ENCODE assay signal across 14 cellular contexts in the genomic region with DNA sequence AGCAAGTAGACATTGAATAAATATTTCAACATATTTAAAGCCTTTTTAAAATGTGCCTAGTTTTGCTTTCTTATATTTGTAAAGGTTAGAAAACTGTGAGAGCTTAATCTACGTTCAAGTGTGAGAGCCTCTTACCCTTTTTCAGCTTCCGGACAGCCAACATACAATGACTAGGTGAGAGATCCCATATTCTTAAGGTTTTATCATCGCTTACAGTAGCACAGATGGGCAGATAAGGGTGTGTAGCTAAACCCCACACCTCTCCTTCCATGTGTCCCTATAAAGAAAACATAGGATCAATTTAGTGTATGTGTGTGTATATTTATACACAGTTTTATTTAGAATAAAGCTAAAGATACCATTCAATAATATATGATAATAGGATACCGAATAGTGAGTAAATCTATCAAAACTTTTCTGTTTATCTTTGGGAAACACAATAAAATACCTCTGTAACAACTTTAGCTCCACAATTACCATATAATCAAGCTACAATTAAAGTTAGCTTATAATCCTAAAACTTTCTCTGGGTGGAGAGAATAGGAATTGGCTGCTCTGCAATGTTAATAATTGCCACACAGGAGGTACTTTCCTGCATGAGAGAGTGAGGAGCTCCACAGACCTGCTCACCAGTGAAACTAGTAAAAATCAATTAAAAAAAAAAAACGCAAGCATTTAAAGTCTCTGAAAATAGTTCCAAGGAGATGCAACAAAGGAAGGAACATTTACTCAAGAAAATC.
A peak's percentile ranks its signal among the peaks of the same experiment; 100 is the strongest.
DNase-seq lines count a peak whose midpoint lies in the region; ATAC-seq and TF ChIP-seq lines count a peak whose summit lies in the region.
"Had no signal": no experiment of that assay in that cellular context is flagged by ENCODE, and none has a peak within 500 bp of the region (broad histone marks: within the 10 kb centered on the region; RNA-seq: fewer than 3 reads in every experiment).

No MANE protein-coding gene starts in this region.

- H3K79me2 ChIP-seq in GM23248 (ENCODE audit: insufficient read depth), result no peaks in the 10 kb centered on the region

- no peaks in the 10 kb centered on the region for H3K4me1 Mint-ChIP-seq in effector memory CD8-positive, alpha-beta T cell (ENCODE audit: low read depth in 2 of 2)
- H3K4me1 Mint-ChIP-seq: CD8-positive, alpha-beta memory T cell had no signal

- H3K27me3 Mint-ChIP-seq in effector memory CD8-positive, alpha-beta T cell, result no peaks in the 10 kb centered on the region
- H3K27me3 Mint-ChIP-seq: CD8-positive, alpha-beta memory T cell had no signal

- H3K4me3 ChIP-seq in GM23248 (no peak overlapping the region), HUES6 (ENCODE audit: low read depth, low read length) (no peak overlapping the region), gastrocnemius medialis (no peak overlapping the region)
- H3K4me3 ChIP-seq: BLaER1 treated with 17β-estradiol and CSF1 and Interleukin-3, amounts not matched to agents 10 nM and 100 nM had no signal

- H4K20me1 ChIP-seq in GM23248 (ENCODE audit: insufficient read depth), result no peaks in the 10 kb centered on the region
- H4K20me1 ChIP-seq: BLaER1 treated with 17β-estradiol and CSF1 and Interleukin-3, amounts not matched to agents 10 nM and 100 nM had no signal

- no peaks in the 10 kb centered on the region for H3K27me3 ChIP-seq in GM23248 (replicated peaks; ENCODE audit: insufficient read depth)
- no peaks in the 10 kb centered on the region for H3K27me3 ChIP-seq in HUES6 (ENCODE audit: control insufficient read depth, insufficient read depth, low read length)
- no peaks in the 10 kb centered on the region for H3K27me3 ChIP-seq in gastrocnemius medialis
- H3K27me3 ChIP-seq: BLaER1 treated with 17β-estradiol and CSF1 and Interleukin-3, amounts not matched to agents 10 nM and 100 nM had no signal

- no peaks in the 10 kb centered on the region for H3F3A ChIP-seq in GM23248 (ENCODE audit: insufficient read depth)

- H3K4me3 Mint-ChIP-seq in effector memory CD8-positive, alpha-beta T cell, result no peak overlapping the region
- H3K4me3 Mint-ChIP-seq: CD8-positive, alpha-beta memory T cell had no signal

- intact Hi-C loops in gastrocnemius medialis (cut with DNase I; ENCODE audit: low total_unique reads), result no loop called here

- no peaks in the 10 kb centered on the region; the same call in 1 of the 2 replicates for H3K9me2 ChIP-seq in GM23248 (ENCODE audit: insufficient read depth)

- 69 to 71% methylated on average over 5 of the region's 5 CpGs for WGBS in GM23248 (ENCODE audit: low coverage in 1 of 2, low lambda C conversion rate in 2 of 2, missing lambda C conversion rate in 2 of 2), 2 experiments

- H3K36me3 ChIP-seq in GM23248 (ENCODE audit: low read depth) (no peaks in the 10 kb centered on the region), HUES6 (ENCODE audit: control insufficient read depth, insufficient read depth, low read length) (no peaks in the 10 kb centered on the region), gastrocnemius medialis (no peaks in the 10 kb centered on the region)
- H3K36me3 ChIP-seq: BLaER1 treated with 17β-estradiol and CSF1 and Interleukin-3, amounts not matched to agents 10 nM and 100 nM had no signal

- H3K9me3 ChIP-seq in GM23248 (ENCODE audit: low read depth) (no peaks in the 10 kb centered on the region), HUES6 (ENCODE audit: control insufficient read depth, insufficient read depth, low read depth, low read length) (no peaks in the 10 kb centered on the region), gastrocnemius medialis (no peaks in the 10 kb centered on the region)
- H3K9me3 ChIP-seq: BLaER1 treated with 17β-estradiol and CSF1 and Interleukin-3, amounts not matched to agents 10 nM and 100 nM had no signal

- H3K4me2 ChIP-seq in GM23248 (ENCODE audit: unreplicated experiment), result no peak overlapping the region
- H3K4me2 ChIP-seq: BLaER1 treated with 17β-estradiol and CSF1 and Interleukin-3, amounts not matched to agents 10 nM and 100 nM had no signal

- peak; percentile 16 for ATAC-seq in effector memory CD8-positive, alpha-beta T cell (replicated peaks)
- peak; percentile 83 for ATAC-seq in left lobe of liver
- ATAC-seq in gastrocnemius medialis, result no peak
- ATAC-seq in GM18858 (IDR thresholded peaks at IDR 0.05; ENCODE audit: unreplicated experiment), result no peak

- no peaks in the 10 kb centered on the region for H3K4me1 ChIP-seq in GM23248 (ENCODE audit: insufficient read depth)
- H3K4me1 ChIP-seq in HUES6 (ENCODE audit: control insufficient read depth, insufficient read depth, low read length), result peaks cover 9% of the 10 kb centered on the region
- H3K4me1 ChIP-seq in gastrocnemius medialis, result no peaks in the 10 kb centered on the region
- H3K4me1 ChIP-seq: BLaER1 treated with 17β-estradiol and CSF1 and Interleukin-3, amounts not matched to agents 10 nM and 100 nM had no signal

- H3K27ac Mint-ChIP-seq in effector memory CD8-positive, alpha-beta T cell, result peak overlapping the region in 1 of 2 donors; percentile 19

- TF ChIP-seq CTCF in gastrocnemius medialis (IDR thresholded peaks at IDR 0.05 in 4 of 5, conservative IDR thresholded peaks at IDR 0.05 in 1 of 5), result no peak

- DNase-seq in GM23248, result no peak
- DNase-seq in effector memory CD8-positive, alpha-beta T cell, result no peak
- no peak for DNase-seq in left lobe of liver (ENCODE audit: low spot score)
- DNase-seq in gastrocnemius medialis, result no peak
- no peak for DNase-seq in HuH-7.5 (ENCODE audit: low spot score)
- no peak for DNase-seq in stimulated activated CD4-positive, alpha-beta T cell treated with anti-CD3 and anti-CD28 coated beads, Interleukin-1b, Interleukin-23, amount 100 ng/mL, for 48 hours
- DNase-seq: CD8-positive, alpha-beta memory T cell; NCI-H1105 treated with DMSO at 0.1 percent for 48 hours; NCI-H1694 treated with DMSO at 0.1 percent for 48 hours; NCI-H774; Right ventricle myocardium superior had no signal

- in situ Hi-C loops in GM23248 (cut with MboI) (no loop called here), gastrocnemius medialis (cut with MboI; ENCODE audit: low sequenced_read_pairs in 4 of 4) (no loop called here)

- H2AFZ ChIP-seq in GM23248, result 0 out of 2 replicates have a peak overlapping the region, but pooled peaks have one; percentile 5

- H3K9me3 Mint-ChIP-seq in effector memory CD8-positive, alpha-beta T cell, result no peaks in the 10 kb centered on the region
- H3K9me3 Mint-ChIP-seq: CD8-positive, alpha-beta memory T cell had no signal

- no peak for TF ChIP-seq POLR2A in gastrocnemius medialis (IDR thresholded peaks at IDR 0.05)

- peaks cover 3% of the 10 kb centered on the region for H3K36me3 Mint-ChIP-seq in effector memory CD8-positive, alpha-beta T cell (ENCODE audit: insufficient read depth)

- H3K9ac ChIP-seq in GM23248 (no peak overlapping the region), HUES6 (ENCODE audit: low read length) (peak overlapping the region; percentile 4)
- H3K9ac ChIP-seq: BLaER1 treated with 17β-estradiol and CSF1 and Interleukin-3, amounts not matched to agents 10 nM and 100 nM had no signal

- no peak overlapping the region for H3K27ac ChIP-seq in GM23248
- peak overlapping the region; percentile 18; the same call in 1 of the 2 replicates for H3K27ac ChIP-seq in HUES6 (ENCODE audit: low read depth, low read length)
- H3K27ac ChIP-seq in gastrocnemius medialis, result no peak overlapping the region
- H3K27ac ChIP-seq: BLaER1 treated with 17β-estradiol and CSF1 and Interleukin-3, amounts not matched to agents 10 nM and 100 nM had no signal

Comparison
In these comparisons a context has a peak if more than half of its experiments do, and no peak if none do; other contexts are left out.
1. ATAC-seq: peak in effector memory CD8-positive, alpha-beta T cell (single experiment) and left lobe of liver (single experiment); none in gastrocnemius medialis (0 of 2) and GM18858 (single experiment).